8 cellular contexts compared by ENCODE assay signal in genomic region chr5:114223866-114224265, GRCh38.
DNase-seq lines count a peak whose midpoint lies in the region; ATAC-seq and TF ChIP-seq lines count a peak whose summit lies in the region.

No MANE protein-coding gene starts in this region.

- DNase-seq in left ventricle myocardium inferior (no peak), left cardiac atrium (no peak), mammary epithelial cell (peak; percentile 35), NCI-H526 treated with DMSO at 0.1 percent for 48 hours (lab: John Stamatoyannopoulos, UW) (no peak), NCI-H1105 (lab: John Stamatoyannopoulos, UW) (no peak)
- DNase-seq in stimulated activated naive CD4-positive, alpha-beta T cell (lab: John Stamatoyannopoulos, UW) = no peak
- no peak for DNase-seq in activated T-cell treated with anti-CD3 and anti-CD28 coated beads, Interleukin-2, amount 50 U/mL, for 72 hours

- no peak overlapping the region for H3K9ac ChIP-seq in mammary epithelial cell (ENCODE audit: insufficient read depth, low read length)

- H3K36me3 ChIP-seq in left ventricle myocardium inferior = no peaks in the 10 kb centered on the region
- no peaks in the 10 kb centered on the region for H3K36me3 ChIP-seq in mammary epithelial cell (ENCODE audit: insufficient read depth, low read length)

- CTCF ChIA-PET in mammary epithelial cell (lab: Charles Lee; ENCODE audit: low non-redundant PET) = no interaction called here

- no peak overlapping the region for H3K4me2 ChIP-seq in mammary epithelial cell (ENCODE audit: insufficient read depth, low read depth, low read length)

- H3K9me3 Mint-ChIP-seq in activated T-cell treated with anti-CD3 and anti-CD28 coated beads, Interleukin-2, amount 50 U/mL, for 72 hours = peaks cover 0 to 1% of the 10 kb centered on the region in 2 donors

- H3K4me1 Mint-ChIP-seq in activated T-cell treated with anti-CD3 and anti-CD28 coated beads, Interleukin-2, amount 50 U/mL, for 72 hours (ENCODE audit: low read depth) = no peaks in the 10 kb centered on the region

- no peaks in the 10 kb centered on the region for H3K79me2 ChIP-seq in mammary epithelial cell (ENCODE audit: insufficient read depth, low read length)

- BruUV-seq in mammary epithelial cell (replicated peaks; lab: Mats Ljungman, UMichigan) = no TSS peak

- H3K27ac ChIP-seq in left ventricle myocardium inferior (replicated peaks) (no peak overlapping the region), mammary epithelial cell (ENCODE audit: insufficient read depth, low read depth, low read length) (no peak overlapping the region)

- dilution Hi-C loops in mammary epithelial cell (cut with HindIII; ENCODE audit: low sequenced_read_pairs) = no loop called here

- in situ Hi-C loops in mammary epithelial cell (cut with MboI; ENCODE audit: low sequenced_read_pairs in 2 of 2) = no loop called here

- WGBS in mammary epithelial cell (ENCODE audit: low coverage, missing lambda C conversion rate) = 50% methylated on average over 1 of the region's 1 CpG

- H3K36me3 Mint-ChIP-seq in activated T-cell treated with anti-CD3 and anti-CD28 coated beads, Interleukin-2, amount 50 U/mL, for 72 hours (ENCODE audit: insufficient read depth in 2 of 2) = no peaks in the 10 kb centered on the region

- H4K20me1 ChIP-seq in mammary epithelial cell (ENCODE audit: insufficient read depth, low read length) = no peaks in the 10 kb centered on the region

- H3K4me3 ChIP-seq in left ventricle myocardium inferior (no peak overlapping the region), mammary epithelial cell (replicated peaks in 1 of 3; ENCODE audit: insufficient read depth in 1 of 3, low read depth in 2 of 3, low read length in 3 of 3) (no peak overlapping the region)

- no peak overlapping the region for H2AFZ ChIP-seq in mammary epithelial cell (ENCODE audit: low read depth, low read length)

- H3K9me3 ChIP-seq in left ventricle myocardium inferior (replicated peaks) (peaks cover 19% of the 10 kb centered on the region), mammary epithelial cell (replicated peaks; ENCODE audit: insufficient read depth, low read length) (no peaks in the 10 kb centered on the region)

- H3K4me1 ChIP-seq in left ventricle myocardium inferior (no peaks in the 10 kb centered on the region), mammary epithelial cell (ENCODE audit: insufficient read depth, low read length) (no peaks in the 10 kb centered on the region)

- ATAC-seq in left cardiac atrium = no peak
- peak; percentile 88 for ATAC-seq in HG03520 (IDR thresholded peaks at IDR 0.05; ENCODE audit: unreplicated experiment)
- ATAC-seq in activated T-cell treated with anti-CD3 and anti-CD28 coated beads, Interleukin-2, amount 50 U/mL, for 72 hours (replicated peaks in 1 of 2) = no peak

- H3K27me3 ChIP-seq in left ventricle myocardium inferior (ENCODE audit: low read depth) (no peaks in the 10 kb centered on the region), mammary epithelial cell (ENCODE audit: insufficient read depth, low read length) (peaks cover 2% of the 10 kb centered on the region)

- TF ChIP-seq CTCF in left ventricle myocardium inferior (IDR thresholded peaks at IDR 0.05; ENCODE audit: borderline replicate concordance) (peak; percentile 59), mammary epithelial cell (conservative IDR thresholded peaks at IDR 0.05 in 1 of 2, IDR thresholded peaks at IDR 0.05 in 1 of 2; ENCODE audit: extremely low read depth in 1 of 2, insufficient read depth in 1 of 2, low read depth in 1 of 2, low read length in 2 of 2) (peak; percentile 67 to 77)

- no peak overlapping the region for H3K4me3 Mint-ChIP-seq in activated T-cell treated with anti-CD3 and anti-CD28 coated beads, Interleukin-2, amount 50 U/mL, for 72 hours

- no peak overlapping the region for H3K27ac Mint-ChIP-seq in activated T-cell treated with anti-CD3 and anti-CD28 coated beads, Interleukin-2, amount 50 U/mL, for 72 hours

- intact Hi-C loops in left ventricle myocardium inferior (cut with micrococcal nuclease) = no loop called here
- intact Hi-C loops in left cardiac atrium (cut with DNase I) = no loop called here
- intact Hi-C loops in mammary epithelial cell (cut with micrococcal nuclease) = loop anchor here (1.0 to 5.0 kb wide), 4 partner anchors 123 to 611 kb away; no protein-coding TSS in a partner anchor

- no peaks in the 10 kb centered on the region for H3K27me3 Mint-ChIP-seq in activated T-cell treated with anti-CD3 and anti-CD28 coated beads, Interleukin-2, amount 50 U/mL, for 72 hours (ENCODE audit: low read depth)
